12 cellular contexts compared by ENCODE assay signal in the genomic region with DNA sequence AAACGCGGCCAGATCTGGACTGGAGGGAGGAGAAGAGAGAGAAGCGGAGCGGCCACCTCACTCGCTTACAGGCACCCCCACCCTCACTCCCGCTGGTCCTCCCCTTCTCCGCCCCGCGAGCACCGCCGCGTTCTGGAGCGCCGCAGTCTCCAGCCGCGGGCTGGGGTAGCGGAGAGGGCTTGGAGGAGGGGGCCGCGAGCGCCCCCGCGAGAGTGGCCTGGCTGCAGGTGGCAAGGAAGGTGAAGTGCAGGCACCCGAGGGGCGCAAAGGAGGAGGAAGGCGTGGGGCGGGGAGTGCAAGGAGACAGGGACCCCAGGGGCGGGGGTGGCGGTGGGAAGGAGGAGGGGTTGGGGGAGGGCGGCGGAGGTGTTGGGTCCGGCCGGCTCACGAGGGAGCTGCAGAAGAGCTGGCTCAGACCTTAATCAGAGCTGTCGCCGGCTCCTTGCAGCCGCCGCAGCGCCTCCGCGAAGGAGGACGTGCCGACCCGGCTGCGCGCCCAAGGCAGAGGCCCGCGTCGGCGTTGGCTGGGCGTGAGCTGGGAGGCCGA. TPM values are rescaled to one million over a fixed set of nuclear protein-coding genes. Genes with fewer than 3 reads are reported as not detected.
DNase-seq lines count a peak whose midpoint lies in the region; ATAC-seq and TF ChIP-seq lines count a peak whose summit lies in the region.
"Had no signal": no experiment of that assay in that cellular context is flagged by ENCODE, and none has a peak within 500 bp of the region (broad histone marks: within the 10 kb centered on the region; RNA-seq: fewer than 3 reads in every experiment).

A gene with protein sequence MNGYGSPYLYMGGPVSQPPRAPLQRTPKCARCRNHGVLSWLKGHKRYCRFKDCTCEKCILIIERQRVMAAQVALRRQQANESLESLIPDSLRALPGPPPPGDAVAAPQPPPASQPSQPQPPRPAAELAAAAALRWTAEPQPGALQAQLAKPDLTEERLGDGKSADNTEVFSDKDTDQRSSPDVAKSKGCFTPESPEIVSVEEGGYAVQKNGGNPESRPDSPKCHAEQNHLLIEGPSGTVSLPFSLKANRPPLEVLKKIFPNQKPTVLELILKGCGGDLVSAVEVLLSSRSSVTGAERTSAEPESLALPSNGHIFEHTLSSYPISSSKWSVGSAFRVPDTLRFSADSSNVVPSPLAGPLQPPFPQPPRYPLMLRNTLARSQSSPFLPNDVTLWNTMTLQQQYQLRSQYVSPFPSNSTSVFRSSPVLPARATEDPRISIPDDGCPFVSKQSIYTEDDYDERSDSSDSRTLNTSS (plus strand): TSS at position 398 of the 547 bp plus-strand sequence. CDS start 347 bp downstream, outside the sequence.

- H3K4me3 Mint-ChIP-seq in activated T-cell treated with anti-CD3 and anti-CD28 coated beads, Interleukin-2, amount 50 U/mL, for 24 hours: peak within 1 kb of the TSS; percentile 35

- no peaks in the 10 kb centered on the region for H3K9me3 Mint-ChIP-seq in activated T-cell treated with anti-CD3 and anti-CD28 coated beads, Interleukin-2, amount 50 U/mL, for 24 hours

- H3K27ac ChIP-seq in subcutaneous abdominal adipose tissue (ENCODE audit: low read depth, low read length) (peak within 1 kb of the TSS; percentile 55), Peyer's patch (no peak within 1 kb of the TSS)

- H3K4me1 ChIP-seq in NT2/D1 (ENCODE audit: insufficient read depth, insufficient read length): peaks cover 3% of the 10 kb centered on the region
- peaks cover 0 to 62% (median 30%) of the 10 kb centered on the region in 5 donors for H3K4me1 ChIP-seq in subcutaneous abdominal adipose tissue (ENCODE audit: control insufficient read depth in 5 of 5, insufficient read depth in 5 of 5, low read length in 5 of 5)
- H3K4me1 ChIP-seq in Peyer's patch: peaks cover 0 to 26% (median 2%) of the 10 kb centered on the region in 4 donors

- no peak for TF ChIP-seq CTCF in Peyer's patch (IDR thresholded peaks at IDR 0.05)

- peaks cover 90% of the 10 kb centered on the region for H3K27me3 ChIP-seq in NT2/D1 (ENCODE audit: insufficient read depth, insufficient read length)
- H3K27me3 ChIP-seq in subcutaneous abdominal adipose tissue (ENCODE audit: control insufficient read depth in 5 of 5, insufficient read depth in 4 of 5, low read length in 5 of 5): peaks cover 5 to 70% (median 45%) of the 10 kb centered on the region in 5 donors
- H3K27me3 ChIP-seq in Peyer's patch: peaks cover 0 to 80% of the 10 kb centered on the region in 2 donors

- H3K9me3 ChIP-seq in NT2/D1 (ENCODE audit: insufficient read depth, low read length) (peaks cover 4% of the 10 kb centered on the region; the same call in 1 of the 2 replicates), iPS-18c (ENCODE audit: control insufficient read depth, insufficient read depth, low read length) (peaks cover 2% of the 10 kb centered on the region), subcutaneous abdominal adipose tissue (ENCODE audit: control insufficient read depth in 5 of 5, low read length in 5 of 5) (no peaks in the 10 kb centered on the region), Peyer's patch (no peaks in the 10 kb centered on the region)

- DNase-seq in activated T-cell treated with anti-CD3 and anti-CD28 coated beads, Interleukin-2, amount 50 U/mL, for 24 hours: no peak
- DNase-seq in activated T-cell treated with anti-CD3 and anti-CD28 coated beads, Interleukin-2, amount 50 U/mL, for 1 hour: no peak
- peak; percentile 48 for DNase-seq in NT2/D1 (ENCODE audit: low read depth, low spot score)
- DNase-seq in Peyer's patch: no peak
- DNase-seq in GF-D8 (lab: John Stamatoyannopoulos, UW): no peak

- H3K9ac ChIP-seq in NT2/D1 (ENCODE audit: insufficient read length, low read depth) (peak within 1 kb of the TSS; percentile 53), subcutaneous abdominal adipose tissue (ENCODE audit: low read length in 5 of 5) (peak within 1 kb of the TSS in 4 of 5 donors; percentile 21 to 57 (median 38))

- H3K27ac Mint-ChIP-seq in activated T-cell treated with anti-CD3 and anti-CD28 coated beads, Interleukin-2, amount 50 U/mL, for 24 hours: peak within 1 kb of the TSS; percentile 29

- TF ChIP-seq POLR2A in Peyer's patch (IDR thresholded peaks at IDR 0.05): no peak

- peaks cover 85% of the 10 kb centered on the region for H3K27me3 Mint-ChIP-seq in activated T-cell treated with anti-CD3 and anti-CD28 coated beads, Interleukin-2, amount 50 U/mL, for 24 hours

- H3K36me3 ChIP-seq in NT2/D1 (ENCODE audit: insufficient read depth, insufficient read length, low read length) (no peaks in the 10 kb centered on the region), subcutaneous abdominal adipose tissue (ENCODE audit: control insufficient read depth in 5 of 5, insufficient read depth in 5 of 5, low read length in 5 of 5) (no peaks in the 10 kb centered on the region), Peyer's patch (no peaks in the 10 kb centered on the region)

- no peak for ATAC-seq in GM18517 (IDR thresholded peaks at IDR 0.05; ENCODE audit: unreplicated experiment)
- ATAC-seq: Panc1 had no signal

- peaks cover 20% of the 10 kb centered on the region for H3K4me1 Mint-ChIP-seq in activated T-cell treated with anti-CD3 and anti-CD28 coated beads, Interleukin-2, amount 50 U/mL, for 24 hours (ENCODE audit: low read depth)

- no peaks in the 10 kb centered on the region for H3K36me3 Mint-ChIP-seq in activated T-cell treated with anti-CD3 and anti-CD28 coated beads, Interleukin-2, amount 50 U/mL, for 24 hours (ENCODE audit: low read depth)
- H3K36me3 Mint-ChIP-seq: CD4-positive, alpha-beta memory T cell had no signal

- H3K4me3 ChIP-seq in NT2/D1 (ENCODE audit: insufficient read length, low read depth): peak within 1 kb of the TSS; percentile 57
- H3K4me3 ChIP-seq in iPS-18c (ENCODE audit: insufficient read depth, low read depth, low read length): peak within 1 kb of the TSS; percentile 55
- H3K4me3 ChIP-seq in subcutaneous abdominal adipose tissue (ENCODE audit: low read depth in 1 of 5, low read length in 5 of 5): peak within 1 kb of the TSS; percentile 50 to 73 (median 67)
- no peak within 1 kb of the TSS for H3K4me3 ChIP-seq in Peyer's patch

RNA-seq across cellular contexts. Expression of the gene that starts here (rescaled TPM):
- not detected for total RNA-seq in Peyer's patch
- total RNA-seq: CD4-positive, alpha-beta memory T cell; fibroblast of villous mesenchyme; ureter had no signal

Comparison
In these comparisons a context has a peak if more than half of its experiments do, and no peak if none do; other contexts are left out.
1. H3K4me3 ChIP-seq: peak in NT2/D1 (single experiment), iPS-18c (single experiment) and subcutaneous abdominal adipose tissue (5 of 5); none in Peyer's patch (0 of 4).